Comparison of ENCODE assay signal across 9 cellular contexts in the genomic region with DNA sequence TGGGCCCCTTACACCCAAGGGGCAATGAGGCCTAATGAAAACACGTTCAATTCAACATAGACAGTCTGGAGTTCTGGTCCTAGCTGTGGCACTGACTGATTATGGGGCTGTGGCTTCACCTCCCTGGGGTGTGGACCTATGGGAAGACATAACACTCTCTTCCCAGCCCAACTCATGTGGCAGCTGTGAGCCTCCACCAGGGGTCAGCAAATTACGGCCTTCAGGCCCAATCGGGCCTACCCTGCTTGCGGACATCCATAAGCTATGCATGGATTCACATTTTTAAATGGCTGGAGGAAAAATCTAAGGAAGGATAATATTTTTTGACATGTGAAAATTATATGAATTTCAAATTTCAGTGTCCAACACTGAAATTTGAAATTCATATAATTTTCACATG.
A peak's percentile ranks its signal among the peaks of the same experiment; 100 is the strongest.
DNase-seq lines count a peak whose midpoint lies in the region; ATAC-seq, FAIRE-seq and TF ChIP-seq lines count a peak whose summit lies in the region.
"Had no signal": no experiment of that assay in that cellular context is flagged by ENCODE, and none has a peak within 500 bp of the region (broad histone marks: within the 10 kb centered on the region; RNA-seq: fewer than 3 reads in every experiment).

No MANE protein-coding gene starts in this region.

- no peak overlapping the region for H3K4me3 ChIP-seq in HAP-1
- no peak overlapping the region for H3K4me3 ChIP-seq in keratinocyte (ENCODE audit: control insufficient read depth in 2 of 3, extremely low read depth in 1 of 3, insufficient read depth in 2 of 3, low read depth in 1 of 3, low read length in 3 of 3)
- H3K4me3 ChIP-seq in ascending aorta = no peak overlapping the region
- H3K4me3 ChIP-seq: SK-N-MC had no signal

- dilution Hi-C loops in keratinocyte (cut with MboI; ENCODE audit: extremely low pct_ligation_motif_present, low sequenced_read_pairs) = no loop called here

- H4K20me1 ChIP-seq in keratinocyte (ENCODE audit: control insufficient read depth, extremely low read depth, insufficient read depth, low read length) = no peaks in the 10 kb centered on the region

- TF ChIP-seq CTCF in keratinocyte (optimal IDR thresholded peaks at IDR 0.05 in 1 of 3, IDR thresholded peaks at IDR 0.05 in 1 of 3, conservative IDR thresholded peaks at IDR 0.05 in 1 of 3; ENCODE audit: extremely low read depth in 1 of 3, insufficient read depth in 2 of 3, low read length in 3 of 3) (peak in 2 of 3 experiments; percentile 29 to 54), ascending aorta (IDR thresholded peaks at IDR 0.05) (peak in 1 of 3 experiments; percentile 15)

- no peaks in the 10 kb centered on the region for H3K79me2 ChIP-seq in keratinocyte (ENCODE audit: control insufficient read depth, insufficient read depth, low read length)

- in situ Hi-C loops in HAP-1 (cut with MboI; ENCODE audit: low sequenced_read_pairs) = no loop called here

- H3K36me3 ChIP-seq in HAP-1 (replicated peaks) (no peaks in the 10 kb centered on the region), keratinocyte (ENCODE audit: control insufficient read depth in 2 of 2, extremely low read depth in 1 of 2, insufficient read depth in 2 of 2, low read length in 2 of 2) (no peaks in the 10 kb centered on the region), ascending aorta (no peaks in the 10 kb centered on the region)

- no peak overlapping the region for H3K9ac ChIP-seq in keratinocyte (ENCODE audit: control insufficient read depth, extremely low read depth, insufficient read depth, low read length)

- H3K27ac ChIP-seq in keratinocyte (ENCODE audit: control insufficient read depth, insufficient read depth, low read length) (no peak overlapping the region), ascending aorta (no peak overlapping the region)
- H3K27ac ChIP-seq: SK-N-MC had no signal

- H3K4me2 ChIP-seq in keratinocyte (ENCODE audit: control insufficient read depth, extremely low read depth, insufficient read depth, low read depth, low read length) = no peak overlapping the region

- no peak overlapping the region for H2AFZ ChIP-seq in keratinocyte (ENCODE audit: control insufficient read depth, low read length)

- FAIRE-seq in keratinocyte (lab: Jason Lieb, UNC) = no peak

- H3K9me1 ChIP-seq in keratinocyte (ENCODE audit: control insufficient read depth, extremely low read depth, insufficient read depth, low read length) = no peaks in the 10 kb centered on the region

- H3K4me1 ChIP-seq in HAP-1 (no peaks in the 10 kb centered on the region), keratinocyte (ENCODE audit: control insufficient read depth, extremely low read depth, insufficient read depth, low read length) (no peaks in the 10 kb centered on the region), ascending aorta (no peaks in the 10 kb centered on the region)

- DNase-seq in Daoy (ENCODE audit: low read depth) = peak; percentile 15
- DNase-seq in HAP-1 (ENCODE audit: low spot score in 2 of 2) = peak; percentile 4 to 56
- DNase-seq in UCSD-AML1 (lab: John Stamatoyannopoulos, UW; ENCODE audit: unreplicated experiment) = peak; percentile 59
- DNase-seq in keratinocyte (ENCODE audit: low read depth, low spot score) = no peak
- DNase-seq in ascending aorta (ENCODE audit: low spot score in 2 of 2) = no peak
- DNase-seq in activated effector memory CD4-positive, alpha-beta T cell treated with Interleukin-2 at 50 U/mL for 16 hours = no peak
- no peak for DNase-seq in kidney glomerular epithelial cell (lab: John Stamatoyannopoulos, UW)

- H3K27me3 ChIP-seq in HAP-1 (ENCODE audit: low read depth) (no peaks in the 10 kb centered on the region), keratinocyte (ENCODE audit: control insufficient read depth, extremely low read depth, insufficient read depth, low read length) (no peaks in the 10 kb centered on the region), ascending aorta (no peaks in the 10 kb centered on the region)

- no peak for ATAC-seq in HG02798 (IDR thresholded peaks at IDR 0.05; ENCODE audit: poor library complexity, unreplicated experiment)

- no peaks in the 10 kb centered on the region for H3K9me3 ChIP-seq in HAP-1
- no peaks in the 10 kb centered on the region for H3K9me3 ChIP-seq in keratinocyte (ENCODE audit: control insufficient read depth, low read depth, low read length)
- no peaks in the 10 kb centered on the region for H3K9me3 ChIP-seq in ascending aorta

- intact Hi-C loops in ascending aorta (cut with DNase I) = no loop called here

Comparison
In these comparisons a context has a peak if more than half of its experiments do, and no peak if none do; other contexts are left out.
1. DNase-seq: peak in Daoy (single experiment), HAP-1 (2 of 2) and UCSD-AML1 (single experiment); none in keratinocyte (single experiment), ascending aorta (0 of 2), activated effector memory CD4-positive, alpha-beta T cell treated with Interleukin-2 at 50 U/mL for 16 hours (single experiment) and kidney glomerular epithelial cell (single experiment).